ENCODE assay signal across 28 cellular contexts in genomic region chrX:83260288-83260687, GRCh38.
A peak's percentile ranks its signal among the peaks of the same experiment; 100 is the strongest.
DNase-seq lines count a peak whose midpoint lies in the region; ATAC-seq, FAIRE-seq and TF ChIP-seq lines count a peak whose summit lies in the region.
"Had no signal": no experiment of that assay in that cellular context is flagged by ENCODE, and none has a peak within 500 bp of the region (broad histone marks: within the 10 kb centered on the region; RNA-seq: fewer than 3 reads in every experiment).

No MANE protein-coding gene starts in this region.

- H3K27me3 Mint-ChIP-seq in astrocyte (ENCODE audit: low read depth, unreplicated experiment) (no peaks in the 10 kb centered on the region), osteocyte (ENCODE audit: unreplicated experiment) (no peaks in the 10 kb centered on the region), HFFc6 (ENCODE audit: insufficient read depth) (no peaks in the 10 kb centered on the region)
- H3K27me3 Mint-ChIP-seq: B cell, IgD-negative memory B cell had no signal

- DNase-seq in DMS 273 (lab: John Stamatoyannopoulos, UW; ENCODE audit: unreplicated experiment) (peak; percentile 1), DMS 273 treated with DMSO at 0.1 percent for 48 hours (lab: John Stamatoyannopoulos, UW) (no peak), NCI-H69 (lab: John Stamatoyannopoulos, UW) (peak; percentile 0), astrocyte (ENCODE audit: low read depth) (no peak), osteocyte (ENCODE audit: extremely low spot score, unreplicated experiment) (peak; percentile 64), cortex of kidney (lab: John Stamatoyannopoulos, UW) (no peak), left cardiac atrium (no peak), HFFc6 (no peak)
- DNase-seq: Caco-2; CD8-positive, alpha-beta T cell; GM23248; NCI-H1092; NCI-H1417 treated with DMSO at 0.1 percent for 48 hours; NCI-H1694 treated with DMSO at 0.1 percent for 48 hours; NCI-H2081; NCI-H2171; NCI-H226; NCI-H510A; NCI-H774; NK-92 treated with Interleukin-12 subunit alpha and Interleukin-12 subunit beta, amount 100 ng/mL, for 24 hours; SHP77 had no signal

- H3K4me3 Mint-ChIP-seq in astrocyte (ENCODE audit: unreplicated experiment): no peak overlapping the region
- H3K4me3 Mint-ChIP-seq in osteocyte (ENCODE audit: unreplicated experiment): no peak overlapping the region
- H3K4me3 Mint-ChIP-seq in HFFc6: no peak overlapping the region
- H3K4me3 Mint-ChIP-seq: B cell; CD8-positive, alpha-beta T cell; IgD-negative memory B cell had no signal

- H3K9me3 Mint-ChIP-seq in astrocyte (ENCODE audit: unreplicated experiment): no peaks in the 10 kb centered on the region
- H3K9me3 Mint-ChIP-seq in osteocyte (ENCODE audit: unreplicated experiment): peaks cover 64% of the 10 kb centered on the region
- peaks cover 7% of the 10 kb centered on the region; the same call in 1 of the 2 replicates for H3K9me3 Mint-ChIP-seq in HFFc6
- H3K9me3 Mint-ChIP-seq: CD8-positive, alpha-beta T cell had no signal

- H3K4me1 Mint-ChIP-seq in astrocyte (ENCODE audit: low read depth, unreplicated experiment) (no peaks in the 10 kb centered on the region), osteocyte (ENCODE audit: unreplicated experiment) (no peaks in the 10 kb centered on the region), HFFc6 (ENCODE audit: low read depth) (no peaks in the 10 kb centered on the region)
- H3K4me1 Mint-ChIP-seq: B cell had no signal

- H3K27ac Mint-ChIP-seq in astrocyte (ENCODE audit: unreplicated experiment) (no peak overlapping the region), osteocyte (ENCODE audit: unreplicated experiment) (no peak overlapping the region), HFFc6 (no peak overlapping the region)
- H3K27ac Mint-ChIP-seq: B cell; CD8-positive, alpha-beta T cell; IgD-negative memory B cell had no signal

- no peaks in the 10 kb centered on the region for H3K36me3 Mint-ChIP-seq in astrocyte (ENCODE audit: low read depth, unreplicated experiment)
- H3K36me3 Mint-ChIP-seq in osteocyte (ENCODE audit: unreplicated experiment): no peaks in the 10 kb centered on the region
- no peaks in the 10 kb centered on the region for H3K36me3 Mint-ChIP-seq in HFFc6 (ENCODE audit: low read depth)
- H3K36me3 Mint-ChIP-seq: CD8-positive, alpha-beta T cell; IgD-negative memory B cell had no signal

- H3K27ac ChIP-seq in astrocyte (ENCODE audit: low read depth, low read length): no peak overlapping the region
- H3K27ac ChIP-seq: 22Rv1, C4-2B, GM23248, KMS-11, RWPE1 had no signal

- H4K20me1 ChIP-seq in astrocyte (ENCODE audit: insufficient read depth, low read length): no peaks in the 10 kb centered on the region

- H3K79me2 ChIP-seq in astrocyte (ENCODE audit: insufficient read depth, low read length): no peaks in the 10 kb centered on the region

- no peaks in the 10 kb centered on the region for H3K27me3 ChIP-seq in astrocyte (ENCODE audit: insufficient read depth, low read length)

- H3K4me2 ChIP-seq in astrocyte (ENCODE audit: low read length): no peak overlapping the region
- H3K4me2 ChIP-seq: KMS-11 had no signal

- H3K9ac ChIP-seq in astrocyte (ENCODE audit: low read length): no peak overlapping the region
- H3K9ac ChIP-seq: GM23248, KMS-11 had no signal

- TF ChIP-seq CTCF in astrocyte (IDR thresholded peaks at IDR 0.05; ENCODE audit: insufficient read depth, low read depth, low read length): no peak
- TF ChIP-seq CTCF in osteocyte (IDR thresholded peaks at IDR 0.05): no peak
- TF ChIP-seq CTCF in HFFc6 (IDR thresholded peaks at IDR 0.05): no peak

- H3K9me3 ChIP-seq in astrocyte (ENCODE audit: insufficient read depth, low read depth, low read length): no peaks in the 10 kb centered on the region
- H3K9me3 ChIP-seq: Caco-2, HAP-1 had no signal

- no peaks in the 10 kb centered on the region for H3K4me1 ChIP-seq in astrocyte (ENCODE audit: insufficient read depth, low read length)
- H3K4me1 ChIP-seq: Caco-2, HAP-1 had no signal

- H3K4me3 ChIP-seq in astrocyte (ENCODE audit: insufficient read depth, low read depth, low read length): no peak overlapping the region
- H3K4me3 ChIP-seq: GM23248, HAP-1 had no signal

- intact Hi-C loops in left cardiac atrium (cut with DNase I): no loop called here

- peak; percentile 71 for FAIRE-seq in astrocyte (lab: Jason Lieb, UNC)

- H3K36me3 ChIP-seq in astrocyte (ENCODE audit: insufficient read depth, low read length): no peaks in the 10 kb centered on the region
- H3K36me3 ChIP-seq: HAP-1 had no signal

- no peak overlapping the region for H2AFZ ChIP-seq in astrocyte (ENCODE audit: low read depth, low read length)
- H2AFZ ChIP-seq: GM23248 had no signal

- no peak for ATAC-seq in left cardiac atrium
- ATAC-seq: CD8-positive, alpha-beta T cell had no signal

Comparison
In these comparisons a context has a peak if more than half of its experiments do, and no peak if none do; other contexts are left out.
1. DNase-seq: peak in DMS 273 (single experiment), NCI-H69 (single experiment) and osteocyte (single experiment); none in DMS 273 treated with DMSO at 0.1 percent for 48 hours (single experiment), astrocyte (single experiment), cortex of kidney (single experiment), left cardiac atrium (single experiment) and HFFc6 (single experiment).